Comparison of ENCODE assay signal across 25 cellular contexts in the genomic region with DNA sequence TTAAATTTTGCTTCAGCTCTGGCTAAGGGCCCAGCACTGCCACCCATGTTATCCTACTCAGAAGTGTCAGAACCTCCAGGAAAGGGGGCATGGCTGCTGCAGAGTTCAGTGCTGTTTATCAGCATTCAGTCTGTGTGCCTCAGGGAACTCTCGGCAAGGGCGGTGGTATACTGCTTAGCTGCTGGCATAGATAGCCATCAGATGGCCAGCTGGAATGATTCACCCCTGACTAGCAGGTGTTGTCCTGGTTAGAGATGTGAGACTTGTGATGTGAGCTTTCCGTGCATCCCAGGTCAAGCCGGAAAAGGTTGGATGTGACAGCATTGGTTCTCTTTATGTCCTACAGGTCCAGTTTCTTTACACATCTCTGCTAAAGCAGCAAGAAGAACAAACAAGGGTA. TPM values are rescaled to one million over a fixed set of nuclear protein-coding genes. Genes with fewer than 3 reads are reported as not detected.
"Had no signal": no experiment of that assay in that cellular context is flagged by ENCODE, and none has a peak within 500 bp of the region (broad histone marks: within the 10 kb centered on the region; RNA-seq: fewer than 3 reads in every experiment).

No MANE protein-coding gene starts in this region.

- DNase-seq: islet precursor cell; left ventricle myocardium inferior; mesendoderm; naive thymus-derived CD4-positive, alpha-beta T cell; ovary; right lobe of liver; stimulated activated CD4-positive, alpha-beta T cell treated with anti-CD3 and anti-CD28 coated beads, Interleukin-12 subunit alpha, Interleukin-12 subunit beta, amount 100 ng/mL, for 4 hours; stimulated activated CD4-positive, alpha-beta T cell treated with anti-CD3 and anti-CD28 coated beads, Interleukin-15, amount 100 ng/mL, for 24 hours; stimulated activated CD4-positive, alpha-beta T cell treated with anti-CD3 and anti-CD28 coated beads, Interleukin-2, amount 100 ng/mL, for 24 hours; stimulated activated CD4-positive, alpha-beta T cell treated with anti-CD3 and anti-CD28 coated beads, Interleukin-4, amount 100 ng/mL, for 1 hour; stimulated activated naive B cell treated with anti-CD40 and anti-IgM and Interleukin-4, amounts not matched to agents 10 μg/mL and 1 μg/mL and 100 μg/mL, for 72 hours; upper lobe of left lung had no signal

- H2AFZ ChIP-seq: hepatocyte had no signal

- H3K27ac ChIP-seq: hepatocyte, left ventricle myocardium inferior, ovary, right atrium auricular region, right lobe of liver, skin epidermis, tibial nerve, upper lobe of left lung, vagina had no signal

- H3K36me3 ChIP-seq: left ventricle myocardium inferior, ovary, right atrium auricular region, right lobe of liver, tibial nerve, upper lobe of left lung, vagina had no signal

- H3K9me3 ChIP-seq: left ventricle myocardium inferior, ovary, right atrium auricular region, right lobe of liver, tibial nerve, upper lobe of left lung, vagina had no signal

- H3K4me3 ChIP-seq: hepatocyte, left ventricle myocardium inferior, lung, ovary, right atrium auricular region, right lobe of liver, skin epidermis, tibial nerve, upper lobe of left lung, vagina had no signal

- H3K79me2 ChIP-seq: hepatocyte had no signal

- H3K27me3 ChIP-seq: hepatocyte, ovary, right atrium auricular region, right lobe of liver, tibial nerve, upper lobe of left lung, vagina had no signal

- H3K4me1 ChIP-seq: right lobe of liver had no signal

- H3K4me2 ChIP-seq: hepatocyte had no signal

- ATAC-seq: naive thymus-derived CD4-positive, alpha-beta T cell; right lobe of liver; stimulated activated naive B cell treated with anti-CD40 and anti-IgM and Interleukin-4, amounts not matched to agents 10 μg/mL and 1 μg/mL and 100 μg/mL, for 72 hours had no signal

RNA-seq across cellular contexts. Expression of gene CEP55, which starts 22.1 kb away (rescaled TPM):
- polyA plus RNA-seq: naive thymus-derived CD4-positive, alpha-beta T cell had no signal

RNA-seq across cellular contexts. Expression of gene MYOF, which starts 36.4 kb away (rescaled TPM):
- polyA plus RNA-seq: naive thymus-derived CD4-positive, alpha-beta T cell had no signal

RNA-seq across cellular contexts. Expression of gene FFAR4, which starts 47.9 kb away (rescaled TPM):
- total RNA-seq: hepatocyte; kidney epithelial cell; mesothelial cell of epicardium; naive thymus-derived CD4-positive, alpha-beta T cell; natural killer cell treated with Interleukin-12 subunit alpha and Interleukin-12 subunit beta and Interleukin-15 and Interleukin-18, amount 100 ng/mL, for 72 hours; pulmonary artery endothelial cell; renal cortical epithelial cell; temporal lobe had no signal
- polyA plus RNA-seq: naive thymus-derived CD4-positive, alpha-beta T cell; neural cell had no signal
